ENCODE assay signal across 17 cellular contexts in the genomic region with DNA sequence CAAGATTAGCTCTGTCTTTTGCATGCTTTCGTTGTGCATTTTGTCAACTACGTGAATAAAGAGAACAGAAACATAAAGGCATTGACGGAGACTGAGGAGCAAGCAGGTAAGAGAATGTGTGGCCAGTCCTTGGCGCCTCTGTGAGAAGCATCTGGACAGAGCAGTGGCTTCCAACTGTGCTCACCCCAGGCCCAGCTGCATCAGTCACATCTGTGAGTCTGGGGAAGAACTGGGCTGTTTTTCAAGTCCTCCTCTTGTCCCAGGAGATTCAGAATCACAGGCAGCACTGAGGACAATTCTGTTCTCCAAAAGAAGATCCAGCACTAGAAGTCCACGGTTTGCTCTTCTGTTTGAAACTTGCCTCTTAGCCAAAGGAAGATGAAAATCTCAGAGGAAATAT. TPM values are rescaled to one million over a fixed set of nuclear protein-coding genes. Genes with fewer than 3 reads are reported as not detected.
DNase-seq lines count a peak whose midpoint lies in the region; ATAC-seq and TF ChIP-seq lines count a peak whose summit lies in the region.
"Had no signal": no experiment of that assay in that cellular context is flagged by ENCODE, and none has a peak within 500 bp of the region (broad histone marks: within the 10 kb centered on the region; RNA-seq: fewer than 3 reads in every experiment).

No MANE protein-coding gene starts in this region.

- no peaks in the 10 kb centered on the region for H3K27me3 ChIP-seq in BE2C
- H3K27me3 ChIP-seq: SJSA1 had no signal

- H3K36me3 Mint-ChIP-seq in activated CD4-positive, alpha-beta T cell treated with anti-CD3 and anti-CD28 coated beads, Interleukin-2, amount 10 ng/mL, durations not matched to agents 7 days and 5 days (ENCODE audit: low read depth) = no peaks in the 10 kb centered on the region
- H3K36me3 Mint-ChIP-seq: immature natural killer cell had no signal

- no peaks in the 10 kb centered on the region for H3K36me3 ChIP-seq in BE2C
- H3K36me3 ChIP-seq: SJSA1 had no signal

- no peaks in the 10 kb centered on the region for H3K9me3 Mint-ChIP-seq in activated CD4-positive, alpha-beta T cell treated with anti-CD3 and anti-CD28 coated beads, Interleukin-2, amount 10 ng/mL, durations not matched to agents 7 days and 5 days
- H3K9me3 Mint-ChIP-seq: immature natural killer cell; T-helper 1 cell treated with Interleukin-12 subunit alpha and Interleukin-12 subunit beta and Interleukin-4 antibody, amounts not matched to agents 30 μg/mL and 1 μg/mL, for 36 hours had no signal

- H3K27ac Mint-ChIP-seq in activated CD4-positive, alpha-beta T cell treated with anti-CD3 and anti-CD28 coated beads, Interleukin-2, amount 10 ng/mL, durations not matched to agents 7 days and 5 days = no peak overlapping the region
- H3K27ac Mint-ChIP-seq: activated CD4-positive, alpha-beta T cell treated with anti-CD3 and anti-CD28 coated beads for 36 hours; immature natural killer cell; progenitor cell of endocrine pancreas; T-helper 1 cell treated with Interleukin-12 subunit alpha and Interleukin-12 subunit beta and Interleukin-4 antibody, amounts not matched to agents 30 μg/mL and 1 μg/mL, for 36 hours had no signal

- no peaks in the 10 kb centered on the region for H3K9me3 ChIP-seq in BE2C
- H3K9me3 ChIP-seq: SJSA1 had no signal

- H3K27me3 Mint-ChIP-seq in activated CD4-positive, alpha-beta T cell treated with anti-CD3 and anti-CD28 coated beads, Interleukin-2, amount 10 ng/mL, durations not matched to agents 7 days and 5 days = peaks cover 9% of the 10 kb centered on the region
- H3K27me3 Mint-ChIP-seq: progenitor cell of endocrine pancreas had no signal

- H3K4me3 ChIP-seq in BE2C (ENCODE audit: low read depth, low read length) = no peak overlapping the region
- H3K4me3 ChIP-seq: SJSA1 had no signal

- DNase-seq in BE2C (peak; percentile 38), NCI-H69 (lab: John Stamatoyannopoulos, UW) (peak; percentile 59), head of caudate nucleus (peak in 41 of 42 donors; percentile 38 to 86 (median 66)), occipital lobe (lab: John Stamatoyannopoulos, UW) (peak; percentile 47), 8988T (no peak)
- no peak for DNase-seq in activated CD4-positive, alpha-beta T cell treated with anti-CD3 and anti-CD28 coated beads, Interleukin-2, amount 10 ng/mL, durations not matched to agents 7 days and 5 days
- DNase-seq: activated CD4-positive, alpha-beta T cell treated with anti-CD3 and anti-CD28 coated beads for 36 hours; activated naive CD4-positive, alpha-beta T cell treated with anti-CD3 and anti-CD28 coated beads, Interleukin-2, amount 50 U/mL, for 16 hours; cerebellar nuclear complex; immature natural killer cell; NCI-H187 treated with DMSO at 0.1 percent for 48 hours; NCI-H526 treated with DMSO at 0.1 percent for 48 hours; stimulated activated CD8-positive, alpha-beta memory T cell treated with anti-CD3 and anti-CD28 coated beads, Interleukin-4, amount 100 ng/mL, for 48 hours had no signal

- no peak for TF ChIP-seq CTCF in BE2C (IDR thresholded peaks at IDR 0.05; ENCODE audit: low read depth, low read length)

- CTCF ChIA-PET in activated CD4-positive, alpha-beta T cell treated with anti-CD3 and anti-CD28 coated beads, Interleukin-2, amount 10 ng/mL, durations not matched to agents 7 days and 5 days (lab: Charles Lee) = no interaction called here

- no peaks in the 10 kb centered on the region for H3K4me1 Mint-ChIP-seq in activated CD4-positive, alpha-beta T cell treated with anti-CD3 and anti-CD28 coated beads, Interleukin-2, amount 10 ng/mL, durations not matched to agents 7 days and 5 days
- H3K4me1 Mint-ChIP-seq: activated CD4-positive, alpha-beta T cell treated with anti-CD3 and anti-CD28 coated beads for 36 hours; immature natural killer cell had no signal

- peaks cover 11% of the 10 kb centered on the region; the same call in 1 of the 2 replicates for H3K4me1 ChIP-seq in BE2C

- POLR2A ChIA-PET in activated CD4-positive, alpha-beta T cell treated with anti-CD3 and anti-CD28 coated beads, Interleukin-2, amount 10 ng/mL, durations not matched to agents 7 days and 5 days (lab: Charles Lee) = no interaction called here

- intact Hi-C loops in head of caudate nucleus (cut with DNase I) = loop anchor here (2.0 to 10.0 kb wide), 2 partner anchors 145 to 525 kb away; no protein-coding TSS in a partner anchor

- no peak overlapping the region for H3K4me3 Mint-ChIP-seq in activated CD4-positive, alpha-beta T cell treated with anti-CD3 and anti-CD28 coated beads, Interleukin-2, amount 10 ng/mL, durations not matched to agents 7 days and 5 days
- H3K4me3 Mint-ChIP-seq: activated CD4-positive, alpha-beta T cell treated with anti-CD3 and anti-CD28 coated beads for 36 hours; immature natural killer cell; T-helper 1 cell treated with Interleukin-12 subunit alpha and Interleukin-12 subunit beta and Interleukin-4 antibody, amounts not matched to agents 30 μg/mL and 1 μg/mL, for 36 hours had no signal

- ATAC-seq in HG03521 (IDR thresholded peaks at IDR 0.05; ENCODE audit: unreplicated experiment) = no peak

RNA-seq across cellular contexts. Expression of gene FAM181B, which starts 14.3 kb away (rescaled TPM):
- 4.1 TPM for polyA plus RNA-seq in BE2C (2012; ENCODE audit: insufficient read depth, insufficient read length, low read depth)
- 9.7 TPM for total RNA-seq in occipital lobe
- total RNA-seq in activated CD4-positive, alpha-beta T cell treated with anti-CD3 and anti-CD28 coated beads, Interleukin-2, amount 10 ng/mL, durations not matched to agents 7 days and 5 days = not detected
- total RNA-seq: activated CD4-positive, alpha-beta T cell treated with anti-CD3 and anti-CD28 coated beads for 36 hours had no signal
- polyA plus RNA-seq: immature natural killer cell had no signal

Comparison
In these comparisons a context has a peak if more than half of its experiments do, and no peak if none do; other contexts are left out.
1. DNase-seq: peak in BE2C (single experiment), NCI-H69 (single experiment), head of caudate nucleus (41 of 42) and occipital lobe (single experiment); none in activated CD4-positive, alpha-beta T cell treated with anti-CD3 and anti-CD28 coated beads, Interleukin-2, amount 10 ng/mL, durations not matched to agents 7 days and 5 days (single experiment) and 8988T (single experiment).
2. RNA of gene FAM181B, which starts 14.3 kb away (total RNA-seq): 9.7 TPM in occipital lobe (single experiment); not detected in activated CD4-positive, alpha-beta T cell treated with anti-CD3 and anti-CD28 coated beads, Interleukin-2, amount 10 ng/mL, durations not matched to agents 7 days and 5 days; every median in the first group is over 10 times any median in the second.